Comparison of ENCODE assay signal across 15 cellular contexts in the genomic region with DNA sequence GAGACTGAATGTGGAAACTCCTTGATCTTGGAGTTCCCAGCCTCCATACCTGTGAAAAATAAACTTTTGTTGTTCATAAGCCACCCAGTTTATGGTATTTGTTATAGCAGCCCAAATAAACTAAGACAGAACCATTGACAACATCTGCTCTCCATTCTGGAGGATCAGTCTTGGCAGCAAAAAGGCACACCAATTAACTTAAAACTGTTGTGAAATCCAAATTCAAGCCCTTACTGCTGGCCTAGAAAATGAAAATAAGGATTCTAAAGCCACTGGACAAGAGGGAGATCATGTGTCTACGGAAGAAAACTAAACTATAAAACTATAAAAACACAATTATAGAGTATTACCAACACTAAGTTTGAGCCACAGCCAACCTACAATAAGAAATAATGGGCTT.
A peak's percentile ranks its signal among the peaks of the same experiment; 100 is the strongest.
DNase-seq lines count a peak whose midpoint lies in the region; ATAC-seq and TF ChIP-seq lines count a peak whose summit lies in the region.
"Had no signal": no experiment of that assay in that cellular context is flagged by ENCODE, and none has a peak within 500 bp of the region (broad histone marks: within the 10 kb centered on the region; RNA-seq: fewer than 3 reads in every experiment).

No MANE protein-coding gene starts in this region.

- ATAC-seq in HG03565 (IDR thresholded peaks at IDR 0.05; ENCODE audit: unreplicated experiment) = no peak
- ATAC-seq: A549, GM12878 had no signal

- H3K36me3 ChIP-seq in BJ (ENCODE audit: control insufficient read depth, insufficient read depth, low read length) = no peaks in the 10 kb centered on the region

- TF ChIP-seq CTCF in BJ (IDR thresholded peaks at IDR 0.05; ENCODE audit: insufficient read depth, low read depth, low read length) = no peak

- DNase-seq in BJ (ENCODE audit: low read depth) = peak; percentile 13
- DNase-seq in NCI-H446 treated with DMSO at 0.1 percent for 48 hours (lab: John Stamatoyannopoulos, UW) = peak; percentile 75
- peak; percentile 66 for DNase-seq in fibroblast of gingiva (ENCODE audit: low read depth)
- peak; percentile 18 for DNase-seq in stromal cell of bone marrow (ENCODE audit: low read depth)
- DNase-seq in NCI-H345 (lab: John Stamatoyannopoulos, UW) = no peak
- DNase-seq in NCI-H748 (lab: John Stamatoyannopoulos, UW; ENCODE audit: unreplicated experiment) = no peak
- DNase-seq: C1 segment of cervical spinal cord; Calu3; CD4-positive, alpha-beta T cell; DMS 273 treated with DMSO at 0.1 percent for 48 hours; H7; IMR-90 had no signal

- POLR2A ChIA-PET in BJ (lab: Charles Lee) = no interaction called here

- CTCF ChIA-PET in BJ (lab: Yijun Ruan, JAX) = no interaction called here

- no peak overlapping the region for H3K4me3 ChIP-seq in BJ (ENCODE audit: low read depth, low read length)
- H3K4me3 ChIP-seq: A549, GM12878 had no signal

- no peaks in the 10 kb centered on the region for H3K27me3 ChIP-seq in BJ (ENCODE audit: control insufficient read depth, insufficient read depth, low read length)

Comparison
In these comparisons a context has a peak if more than half of its experiments do, and no peak if none do; other contexts are left out.
1. DNase-seq: peak in BJ (single experiment), NCI-H446 treated with DMSO at 0.1 percent for 48 hours (single experiment), fibroblast of gingiva (single experiment) and stromal cell of bone marrow (single experiment); none in NCI-H345 (single experiment) and NCI-H748 (single experiment).